25 cellular contexts compared by ENCODE assay signal in genomic region chr4:108054025-108054424, GRCh38.
DNase-seq lines count a peak whose midpoint lies in the region; ATAC-seq and TF ChIP-seq lines count a peak whose summit lies in the region.
"Had no signal": no experiment of that assay in that cellular context is flagged by ENCODE, and none has a peak within 500 bp of the region (broad histone marks: within the 10 kb centered on the region; RNA-seq: fewer than 3 reads in every experiment).

No MANE protein-coding gene starts in this region.

- no peaks in the 10 kb centered on the region for H4K20me1 ChIP-seq in hepatocyte (ENCODE audit: insufficient read depth, poor library complexity, severe bottlenecking)

- no peak for TF ChIP-seq CTCF in activated CD8-positive, alpha-beta T cell treated with anti-CD3 and anti-CD28 coated beads for 36 hours (IDR thresholded peaks at IDR 0.05)
- no peak for TF ChIP-seq CTCF in hepatocyte (IDR thresholded peaks at IDR 0.05; ENCODE audit: poor library complexity)

- H3K4me3 Mint-ChIP-seq in stimulated activated naive CD8-positive, alpha-beta T cell treated with anti-CD3 and anti-CD28 coated beads, Interleukin-15, Interleukin-2, amounts not matched to agents 100 ng/mL and 50 ng/mL, for 24 hours, result peak overlapping the region; percentile 47
- no peak overlapping the region for H3K4me3 Mint-ChIP-seq in activated CD8-positive, alpha-beta T cell treated with anti-CD3 and anti-CD28 coated beads for 36 hours
- H3K4me3 Mint-ChIP-seq: brain; stimulated activated effector memory CD8-positive, alpha-beta T cell treated with anti-CD3 and anti-CD28 coated beads, Interleukin-12 subunit alpha, Interleukin-12 subunit beta, amount 100 ng/mL, for 72 hours had no signal

- no peak overlapping the region for H3K4me3 ChIP-seq in hepatocyte
- H3K4me3 ChIP-seq: heart left ventricle, tibial artery had no signal

- WGBS in hepatocyte (ENCODE audit: low lambda C conversion rate, missing lambda C conversion rate), result 91% methylated on average over 13 of the region's 13 CpGs

- peak overlapping the region; percentile 81 for H3K27ac Mint-ChIP-seq in stimulated activated naive CD8-positive, alpha-beta T cell treated with anti-CD3 and anti-CD28 coated beads, Interleukin-15, Interleukin-2, amounts not matched to agents 100 ng/mL and 50 ng/mL, for 24 hours
- peak overlapping the region; percentile 98 for H3K27ac Mint-ChIP-seq in activated CD8-positive, alpha-beta T cell treated with anti-CD3 and anti-CD28 coated beads for 36 hours
- H3K27ac Mint-ChIP-seq: brain; stimulated activated effector memory CD8-positive, alpha-beta T cell treated with anti-CD3 and anti-CD28 coated beads, Interleukin-12 subunit alpha, Interleukin-12 subunit beta, amount 100 ng/mL, for 72 hours had no signal

- H3K9me2 ChIP-seq in hepatocyte (replicated peaks; ENCODE audit: insufficient read depth), result no peaks in the 10 kb centered on the region

- peak overlapping the region; percentile 79 for H3K27ac ChIP-seq in hepatocyte
- H3K27ac ChIP-seq: C4-2B, heart left ventricle, tibial artery, VCaP had no signal

- no peaks in the 10 kb centered on the region for H3K79me2 ChIP-seq in hepatocyte

- no peak for DNase-seq in stimulated activated naive CD8-positive, alpha-beta T cell treated with anti-CD3 and anti-CD28 coated beads, Interleukin-15, Interleukin-2, amounts not matched to agents 100 U/mL and 50 U/mL, for 24 hours
- no peak for DNase-seq in activated CD8-positive, alpha-beta T cell treated with anti-CD3 and anti-CD28 coated beads for 36 hours
- DNase-seq in hepatocyte (ENCODE audit: low spot score) (no peak), putamen (ENCODE audit: low spot score) (no peak)
- DNase-seq in central memory CD4-positive, alpha-beta T cell, result no peak
- DNase-seq: activated T-cell treated with anti-CD3 and anti-CD28 coated beads for 4 hours; effector CD4-positive, alpha-beta T cell; erythroblast; heart left ventricle; left cardiac atrium; NCI-H1048; NCI-H187 treated with DMSO at 0.1 percent for 48 hours; NCI-H2227 treated with DMSO at 0.1 percent for 48 hours; retina; stimulated activated CD4-positive, alpha-beta T cell treated with anti-CD3 and anti-CD28 coated beads, Interleukin-2, amount 100 ng/mL, for 48 hours; T-helper 2 cell; tibial artery had no signal

- no peaks in the 10 kb centered on the region for H3K9me3 Mint-ChIP-seq in stimulated activated naive CD8-positive, alpha-beta T cell treated with anti-CD3 and anti-CD28 coated beads, Interleukin-15, Interleukin-2, amounts not matched to agents 100 ng/mL and 50 ng/mL, for 24 hours
- no peaks in the 10 kb centered on the region for H3K9me3 Mint-ChIP-seq in activated CD8-positive, alpha-beta T cell treated with anti-CD3 and anti-CD28 coated beads for 36 hours
- H3K9me3 Mint-ChIP-seq: brain; stimulated activated effector memory CD8-positive, alpha-beta T cell treated with anti-CD3 and anti-CD28 coated beads, Interleukin-12 subunit alpha, Interleukin-12 subunit beta, amount 100 ng/mL, for 72 hours had no signal

- no peak overlapping the region for H2AFZ ChIP-seq in hepatocyte

- intact Hi-C loops in activated CD8-positive, alpha-beta T cell treated with anti-CD3 and anti-CD28 coated beads for 36 hours (cut with micrococcal nuclease), result no loop called here

- H3K36me3 Mint-ChIP-seq in stimulated activated naive CD8-positive, alpha-beta T cell treated with anti-CD3 and anti-CD28 coated beads, Interleukin-15, Interleukin-2, amounts not matched to agents 100 ng/mL and 50 ng/mL, for 24 hours (ENCODE audit: low read depth), result peaks cover 18% of the 10 kb centered on the region
- peaks cover 47% of the 10 kb centered on the region for H3K36me3 Mint-ChIP-seq in activated CD8-positive, alpha-beta T cell treated with anti-CD3 and anti-CD28 coated beads for 36 hours (ENCODE audit: low read depth)
- H3K36me3 Mint-ChIP-seq: brain had no signal

- no peak overlapping the region for H3K4me2 ChIP-seq in hepatocyte

- no peaks in the 10 kb centered on the region for H3K36me3 ChIP-seq in hepatocyte (replicated peaks; ENCODE audit: insufficient read depth, low read depth)
- H3K36me3 ChIP-seq: heart left ventricle, tibial artery had no signal

- POLR2A ChIA-PET in activated CD8-positive, alpha-beta T cell treated with anti-CD3 and anti-CD28 coated beads for 36 hours (lab: Charles Lee), result interaction anchor here (1.2 to 2.6 kb wide), 4 partner anchors 17 to 62 kb away, joined by 4 to 10 read pairs (median 8); no protein-coding TSS in a partner anchor

- CTCF ChIA-PET in activated CD8-positive, alpha-beta T cell treated with anti-CD3 and anti-CD28 coated beads for 36 hours (lab: Charles Lee), result interaction anchor here (1.1 to 3.0 kb wide), 6 partner anchors 9 to 32 kb away, joined by 3 to 11 read pairs (median 5); no protein-coding TSS in a partner anchor

- H3K4me1 ChIP-seq in hepatocyte (ENCODE audit: insufficient read depth), result peaks cover 18% of the 10 kb centered on the region
- H3K4me1 ChIP-seq: tibial artery had no signal

- H3K27me3 ChIP-seq in hepatocyte, result no peaks in the 10 kb centered on the region
- H3K27me3 ChIP-seq: heart left ventricle, tibial artery had no signal

- H3K9me3 ChIP-seq in hepatocyte (ENCODE audit: low read depth), result no peaks in the 10 kb centered on the region
- H3K9me3 ChIP-seq: heart left ventricle, tibial artery had no signal

- peaks cover 90% of the 10 kb centered on the region for H3K4me1 Mint-ChIP-seq in stimulated activated naive CD8-positive, alpha-beta T cell treated with anti-CD3 and anti-CD28 coated beads, Interleukin-15, Interleukin-2, amounts not matched to agents 100 ng/mL and 50 ng/mL, for 24 hours (ENCODE audit: low read depth)
- peaks cover 89% of the 10 kb centered on the region for H3K4me1 Mint-ChIP-seq in activated CD8-positive, alpha-beta T cell treated with anti-CD3 and anti-CD28 coated beads for 36 hours (ENCODE audit: low read depth)

- no peaks in the 10 kb centered on the region for H3K27me3 Mint-ChIP-seq in stimulated activated naive CD8-positive, alpha-beta T cell treated with anti-CD3 and anti-CD28 coated beads, Interleukin-15, Interleukin-2, amounts not matched to agents 100 ng/mL and 50 ng/mL, for 24 hours
- no peaks in the 10 kb centered on the region for H3K27me3 Mint-ChIP-seq in activated CD8-positive, alpha-beta T cell treated with anti-CD3 and anti-CD28 coated beads for 36 hours
- H3K27me3 Mint-ChIP-seq: brain had no signal

- ATAC-seq in stimulated activated naive CD8-positive, alpha-beta T cell treated with anti-CD3 and anti-CD28 coated beads, Interleukin-15, Interleukin-2, amounts not matched to agents 100 U/mL and 50 U/mL, for 24 hours, result no peak
- ATAC-seq in activated CD8-positive, alpha-beta T cell treated with anti-CD3 and anti-CD28 coated beads for 36 hours, result no peak
- ATAC-seq in GM19467 (IDR thresholded peaks at IDR 0.05; ENCODE audit: unreplicated experiment), result no peak
- ATAC-seq in GM19397 (IDR thresholded peaks at IDR 0.05; ENCODE audit: unreplicated experiment), result no peak
- ATAC-seq: HCT116; left cardiac atrium; stimulated activated effector memory CD8-positive, alpha-beta T cell treated with anti-CD3 and anti-CD28 coated beads, Interleukin-12 subunit alpha, Interleukin-12 subunit beta, amount 100 ng/mL, for 72 hours had no signal
